In genomic region chr6:122789078-122789861, GRCh38 we compare ENCODE assay signal across 1 cellular context.
A peak's percentile ranks its signal among the peaks of the same experiment; 100 is the strongest.
TF ChIP-seq lines count a peak whose summit lies in the region.

Gene SMPDL3A (plus strand): TSS chr6:122789258. CDS start chr6:122789347, 89 bp downstream.

TF ChIP-seq in SK-N-SH, 30 proteins besides CTCF, POLR2A, EP300 and RAD21 (continued from another document):
- TF ChIP-seq REST (IDR thresholded peaks at IDR 0.05; ENCODE audit: low read depth, low read length) = no peak
- TF ChIP-seq NRF1 (IDR thresholded peaks at IDR 0.05; ENCODE audit: low read depth, low read length) = peak; percentile 69
TF ChIP-seq in SK-N-SH: peak in this region for 8.
